26 cellular contexts compared by ENCODE assay signal in genomic region chr13:68846663-68847062, GRCh38.
"Had no signal": no experiment of that assay in that cellular context is flagged by ENCODE, and none has a peak within 500 bp of the region (broad histone marks: within the 10 kb centered on the region; RNA-seq: fewer than 3 reads in every experiment).

No MANE protein-coding gene starts in this region.

- ATAC-seq: natural killer cell, right cardiac atrium, sciatic nerve had no signal

- H3K36me3 ChIP-seq: left ventricle myocardium inferior, ovary, prostate gland, suprapubic skin, thoracic aorta, tibial artery, uterus had no signal

- H3K27me3 ChIP-seq: ovary, suprapubic skin, tibial artery, uterus had no signal

- FAIRE-seq: islet of Langerhans, kidney had no signal

- H3K27ac ChIP-seq: left ventricle myocardium inferior, ovary, prostate gland, skin epidermis, suprapubic skin, thoracic aorta, tibial artery, uterus had no signal

- H3K27me3 Mint-ChIP-seq: naive B cell; stimulated activated naive CD8-positive, alpha-beta T cell treated with anti-CD3 and anti-CD28 coated beads, Interleukin-15, Interleukin-2, amounts not matched to agents 100 ng/mL and 50 ng/mL, for 24 hours had no signal

- H3K9me3 ChIP-seq: ovary, prostate gland, uterus had no signal

- H3K4me1 ChIP-seq: left ventricle myocardium inferior, prostate gland, suprapubic skin, tibial artery, uterus had no signal

- H3K4me1 Mint-ChIP-seq: immature natural killer cell, naive B cell, natural killer cell had no signal

- H3K4me3 ChIP-seq: left ventricle myocardium inferior, lung, ovary, prostate gland, skin epidermis, suprapubic skin, thoracic aorta, tibial artery, uterus had no signal

- DNase-seq: hypothalamus; immature natural killer cell; kidney; left ventricle myocardium inferior; mesendoderm; naive B cell; natural killer cell; ovary; retina; right cardiac atrium; stimulated activated CD4-positive, alpha-beta T cell treated with anti-CD3 and anti-CD28 coated beads, Interleukin-12 subunit alpha, Interleukin-12 subunit beta, amount 100 ng/mL, for 4 hours; stimulated activated CD4-positive, alpha-beta T cell treated with anti-CD3 and anti-CD28 coated beads, Interleukin-15, amount 100 ng/mL, for 24 hours; stimulated activated CD4-positive, alpha-beta T cell treated with anti-CD3 and anti-CD28 coated beads, Interleukin-2, amount 100 ng/mL, for 24 hours; stimulated activated CD4-positive, alpha-beta T cell treated with anti-CD3 and anti-CD28 coated beads, Interleukin-4, amount 100 ng/mL, for 1 hour; stimulated activated naive CD4-positive, alpha-beta T cell; tibial artery; uterus had no signal

- H3K27ac Mint-ChIP-seq: immature natural killer cell; mesothelial cell of epicardium; natural killer cell; stimulated activated naive CD8-positive, alpha-beta T cell treated with anti-CD3 and anti-CD28 coated beads, Interleukin-15, Interleukin-2, amounts not matched to agents 100 ng/mL and 50 ng/mL, for 24 hours had no signal

- H3K36me3 Mint-ChIP-seq: naive B cell had no signal

- H3K4me3 Mint-ChIP-seq: immature natural killer cell; mesothelial cell of epicardium; naive B cell; natural killer cell; stimulated activated naive CD8-positive, alpha-beta T cell treated with anti-CD3 and anti-CD28 coated beads, Interleukin-15, Interleukin-2, amounts not matched to agents 100 ng/mL and 50 ng/mL, for 24 hours had no signal
